Comparison of ENCODE assay signal across 1 cellular context in the genomic region with DNA sequence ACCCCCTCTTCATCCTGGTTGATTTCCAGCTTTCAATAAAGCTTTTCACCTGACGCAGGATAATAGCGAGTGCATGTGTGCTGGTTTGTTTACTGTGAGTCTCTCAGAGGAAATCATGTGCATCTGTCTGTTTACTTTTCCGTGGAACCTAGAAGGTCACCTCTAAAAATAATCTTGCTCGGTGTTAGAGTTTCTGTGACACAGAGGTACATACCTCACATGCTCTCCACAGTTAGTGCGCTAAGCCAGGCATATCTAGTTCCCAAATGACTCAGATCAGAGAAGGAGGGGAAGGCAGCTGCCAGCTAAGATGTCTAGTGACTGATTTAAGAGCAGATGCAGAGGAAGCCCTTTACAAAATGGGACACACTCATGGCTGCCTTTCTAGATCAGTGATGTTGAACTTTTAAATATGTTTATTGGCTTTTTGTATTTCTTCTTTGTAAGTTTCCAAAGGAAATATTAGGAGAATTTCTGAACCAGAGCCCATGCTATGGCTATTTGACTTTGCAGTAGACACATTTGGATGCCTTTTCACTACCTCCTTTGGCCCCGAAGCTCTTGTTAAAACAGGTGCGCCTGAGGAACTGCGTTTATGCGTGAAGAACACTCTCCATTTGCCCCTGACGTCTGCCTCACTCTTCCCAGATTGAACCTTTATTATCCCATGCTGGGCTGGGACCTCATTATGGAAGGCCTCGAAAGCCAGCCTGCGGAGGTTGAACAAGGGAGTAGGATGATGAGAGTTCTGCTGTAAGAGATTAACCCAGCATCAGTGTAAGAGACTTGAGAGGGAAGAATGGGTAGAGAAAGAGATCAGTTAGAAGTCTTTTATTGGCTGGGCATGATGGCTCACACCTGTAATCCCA.
TF ChIP-seq lines count a peak whose summit lies in the region.

No MANE protein-coding gene starts in this region.

TF ChIP-seq in WTC11, 78 proteins besides CTCF, POLR2A, EP300 and RAD21 (continued from another document):
- TF ChIP-seq KAT7 (CRISPR knock-in tag; IDR thresholded peaks at IDR 0.05; ENCODE audit: borderline replicate concordance) = no peak
